In genomic region chrX:48736878-48737212, GRCh38 we compare ENCODE assay signal across 8 cellular contexts. TPM values are rescaled to one million over a fixed set of nuclear protein-coding genes. Genes with fewer than 3 reads are reported as not detected.
DNase-seq lines count a peak whose midpoint lies in the region; ATAC-seq and TF ChIP-seq lines count a peak whose summit lies in the region.

No MANE protein-coding gene starts in this region.

- H3K36me3 ChIP-seq in CD4-positive, CD25-positive, alpha-beta regulatory T cell (ENCODE audit: control insufficient read depth, insufficient read depth, low read length) = no peaks in the 10 kb centered on the region
- no peaks in the 10 kb centered on the region for H3K36me3 ChIP-seq in MG63
- no peaks in the 10 kb centered on the region for H3K36me3 ChIP-seq in neural progenitor cell

- H4K20me1 ChIP-seq in neural progenitor cell (ENCODE audit: low read depth) = no peaks in the 10 kb centered on the region

- no peaks in the 10 kb centered on the region for H3K27me3 Mint-ChIP-seq in CD4-positive, CD25-positive, alpha-beta regulatory T cell
- no peaks in the 10 kb centered on the region for H3K27me3 Mint-ChIP-seq in neural progenitor cell (ENCODE audit: insufficient read depth, low read depth)

- H3K9me3 Mint-ChIP-seq in CD4-positive, CD25-positive, alpha-beta regulatory T cell = peaks cover 0 to 2% (median 0%) of the 10 kb centered on the region in 7 donors
- peaks cover 19% of the 10 kb centered on the region for H3K9me3 Mint-ChIP-seq in neural progenitor cell

- peak overlapping the region; percentile 69 for H2AFZ ChIP-seq in neural progenitor cell (replicated peaks)

- peak overlapping the region; percentile 79 for H3K4me3 ChIP-seq in CD4-positive, CD25-positive, alpha-beta regulatory T cell (ENCODE audit: low read depth, low read length)
- H3K4me3 ChIP-seq in MG63 (peak overlapping the region; percentile 84), dorsolateral prefrontal cortex (peak overlapping the region; percentile 12 to 81 (median 64)), neural progenitor cell (peak overlapping the region; percentile 60)

- H3K4me1 ChIP-seq in CD4-positive, CD25-positive, alpha-beta regulatory T cell (ENCODE audit: control insufficient read depth, insufficient read depth, low read length, poor library complexity, severe bottlenecking) = peaks cover 5% of the 10 kb centered on the region
- H3K4me1 ChIP-seq in neural progenitor cell = no peaks in the 10 kb centered on the region

- no peaks in the 10 kb centered on the region for H3K79me2 ChIP-seq in neural progenitor cell (ENCODE audit: low read depth)

- no peaks in the 10 kb centered on the region for H3K27me3 ChIP-seq in CD4-positive, CD25-positive, alpha-beta regulatory T cell (ENCODE audit: control insufficient read depth, insufficient read depth, low read length)
- H3K27me3 ChIP-seq in MG63 (no peaks in the 10 kb centered on the region), dorsolateral prefrontal cortex (peaks cover 0 to 35% (median 3%) of the 10 kb centered on the region in 45 donors), neural progenitor cell (no peaks in the 10 kb centered on the region)

- TF ChIP-seq CTCF in dorsolateral prefrontal cortex (IDR thresholded peaks at IDR 0.05 in 54 of 56, conservative IDR thresholded peaks at IDR 0.05 in 2 of 56; ENCODE audit: low read depth in 1 of 56, partially characterized antibody in 56 of 56) (peak in 1 of 56 donors; percentile 9), neural progenitor cell (IDR thresholded peaks at IDR 0.05) (no peak)

- H3K9ac ChIP-seq in neural progenitor cell = no peak overlapping the region

- H3F3A ChIP-seq in neural progenitor cell (ENCODE audit: low read depth) = peaks cover 10% of the 10 kb centered on the region

- peaks cover 8 to 23% (median 12%) of the 10 kb centered on the region in 4 donors for H3K4me1 Mint-ChIP-seq in CD4-positive, CD25-positive, alpha-beta regulatory T cell
- peaks cover 17% of the 10 kb centered on the region for H3K4me1 Mint-ChIP-seq in neural progenitor cell

- peak overlapping the region; percentile 93 to 94 (median 94) for H3K27ac Mint-ChIP-seq in CD4-positive, CD25-positive, alpha-beta regulatory T cell
- no peak overlapping the region for H3K27ac Mint-ChIP-seq in neural progenitor cell

- DNase-seq in CD4-positive, CD25-positive, alpha-beta regulatory T cell = no peak
- DNase-seq in MG63 = no peak
- no peak for DNase-seq in dorsolateral prefrontal cortex
- DNase-seq in neural progenitor cell (ENCODE audit: low spot score) = no peak
- DNase-seq in AG08396 (ENCODE audit: low spot score) = no peak
- DNase-seq in DMS53 treated with DMSO at 0.1 percent for 48 hours (lab: John Stamatoyannopoulos, UW; ENCODE audit: unreplicated experiment) = no peak

- H3K9me3 ChIP-seq in CD4-positive, CD25-positive, alpha-beta regulatory T cell (ENCODE audit: control insufficient read depth in 2 of 2, low read length in 2 of 2) = no peaks in the 10 kb centered on the region
- H3K9me3 ChIP-seq in MG63 (no peaks in the 10 kb centered on the region), neural progenitor cell (ENCODE audit: low read depth) (no peaks in the 10 kb centered on the region)

- H3K27ac ChIP-seq in CD4-positive, CD25-positive, alpha-beta regulatory T cell (ENCODE audit: insufficient read depth, low read length, poor library complexity, severe bottlenecking) = peak overlapping the region; percentile 57
- H3K27ac ChIP-seq in dorsolateral prefrontal cortex (peak overlapping the region in 35 of 59 donors; percentile 4 to 95 (median 60)), neural progenitor cell (no peak overlapping the region)

- H3K36me3 Mint-ChIP-seq in CD4-positive, CD25-positive, alpha-beta regulatory T cell = no peaks in the 10 kb centered on the region
- H3K36me3 Mint-ChIP-seq in neural progenitor cell = no peaks in the 10 kb centered on the region

- ATAC-seq in CD4-positive, CD25-positive, alpha-beta regulatory T cell (ENCODE audit: low read depth in 2 of 2) = no peak
- ATAC-seq in GM19035 (IDR thresholded peaks at IDR 0.05; ENCODE audit: unreplicated experiment) (no peak), HG03432 (IDR thresholded peaks at IDR 0.05; ENCODE audit: unreplicated experiment) (no peak)

- H3K4me3 Mint-ChIP-seq in CD4-positive, CD25-positive, alpha-beta regulatory T cell = peak overlapping the region; percentile 81 to 93 (median 88)
- peak overlapping the region; percentile 91 for H3K4me3 Mint-ChIP-seq in neural progenitor cell

- H3K4me2 ChIP-seq in neural progenitor cell = peak overlapping the region; percentile 61

- intact Hi-C loops in dorsolateral prefrontal cortex (cut with DNase I) = loop anchor here (2.0 to 10.0 kb wide), 5 partner anchors 40 to 158 kb away; partner anchors contain the start of genes SUV39H1 (in 2 of the 2), HDAC6 (in 1 of the 2), PQBP1 (in 1 of the 2) and TIMM17B (in 1 of the 2)

RNA-seq across cellular contexts. Expression of gene GLOD5, which starts 24.7 kb away (rescaled TPM):
- not detected for total RNA-seq in CD4-positive, CD25-positive, alpha-beta regulatory T cell
- polyA plus RNA-seq in CD4-positive, CD25-positive, alpha-beta regulatory T cell = not detected
- not detected in 2 replicates for total RNA-seq in MG63 (2014; rRNA removed; shearing (Covaris generic); ENCODE audit: low replicate concordance)
- not detected for total RNA-seq in dorsolateral prefrontal cortex
- not detected in 2 replicates for total RNA-seq in neural progenitor cell (ENCODE audit: low replicate concordance)

RNA-seq across cellular contexts. Expression of gene SUV39H1, which starts 40.3 kb away (rescaled TPM):
- total RNA-seq in CD4-positive, CD25-positive, alpha-beta regulatory T cell = 8.0 TPM
- 10 to 100 TPM; 10.8 to 15.7 (median 13.3) TPM for polyA plus RNA-seq in CD4-positive, CD25-positive, alpha-beta regulatory T cell
- total RNA-seq in MG63 (2014; rRNA removed; shearing (Covaris generic); ENCODE audit: low replicate concordance) = 4.1 and 13.3 TPM in 2 replicates
- 10 to 100 TPM in 3 of 120 experiments, 1 to 10 TPM in 117; 2.4 to 11.8 (median 6.3) TPM for total RNA-seq in dorsolateral prefrontal cortex
- total RNA-seq in neural progenitor cell (ENCODE audit: low replicate concordance) = 9.4 and 13.9 TPM in 2 replicates

RNA-seq across cellular contexts. Expression of gene GATA1, which starts 49.5 kb away (rescaled TPM):
- 0.67 TPM for total RNA-seq in CD4-positive, CD25-positive, alpha-beta regulatory T cell
- polyA plus RNA-seq in CD4-positive, CD25-positive, alpha-beta regulatory T cell = not detected
- not detected in 2 replicates for total RNA-seq in MG63 (2014; rRNA removed; shearing (Covaris generic); ENCODE audit: low replicate concordance)
- under 1 TPM in 2 of 120 experiments, not detected in 118; 0.37 to 0.46 TPM for total RNA-seq in dorsolateral prefrontal cortex
- total RNA-seq in neural progenitor cell (ENCODE audit: low replicate concordance) = not detected in 2 replicates

RNA-seq across cellular contexts. Expression of gene WAS, which starts 53.2 kb away (rescaled TPM):
- 101 TPM for total RNA-seq in CD4-positive, CD25-positive, alpha-beta regulatory T cell
- 10 to 100 TPM; 12.4 to 21.8 (median 20.3) TPM for polyA plus RNA-seq in CD4-positive, CD25-positive, alpha-beta regulatory T cell
- total RNA-seq in MG63 (2014; rRNA removed; shearing (Covaris generic); ENCODE audit: low replicate concordance) = 0.79 TPM in 1 of 2 replicates, not detected in the other
- total RNA-seq in dorsolateral prefrontal cortex = 10 to 100 TPM in 13 of 120 experiments, 1 to 10 TPM in 107; 1.6 to 19.4 (median 5.3) TPM
- 0.37 TPM in 1 of 2 replicates, not detected in the other for total RNA-seq in neural progenitor cell (ENCODE audit: low replicate concordance)
